Comparison of ENCODE assay signal across 1 cellular context in the genomic region with DNA sequence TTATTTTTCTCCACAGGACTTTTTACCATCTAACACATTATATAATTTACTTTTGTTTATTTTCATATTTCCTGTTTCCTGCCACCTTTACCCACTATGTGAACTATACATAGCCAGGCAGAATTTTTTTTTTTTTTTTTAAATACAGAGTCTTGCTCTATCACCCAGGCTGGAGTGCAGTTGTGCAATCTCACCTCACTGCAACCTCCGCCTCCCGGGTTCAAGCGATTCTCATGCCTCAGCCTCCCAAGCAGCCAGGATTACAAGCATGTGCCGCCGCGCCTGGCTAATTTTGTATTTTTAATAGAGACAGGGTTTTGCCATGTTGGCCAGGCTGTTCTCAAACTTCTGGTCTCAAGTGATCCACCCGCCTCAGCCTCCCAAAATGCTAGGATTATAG.
TF ChIP-seq lines count a peak whose summit lies in the region.

No MANE protein-coding gene starts in this region.

TF ChIP-seq in HepG2, 621 proteins besides CTCF, POLR2A, EP300 and RAD21 (continued from another document):
- TF ChIP-seq, protein P1, sequence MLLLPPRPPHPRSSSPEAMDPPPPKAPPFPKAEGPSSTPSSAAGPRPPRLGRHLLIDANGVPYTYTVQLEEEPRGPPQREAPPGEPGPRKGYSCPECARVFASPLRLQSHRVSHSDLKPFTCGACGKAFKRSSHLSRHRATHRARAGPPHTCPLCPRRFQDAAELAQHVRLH (CRISPR knock-in tag; IDR thresholded peaks at IDR 0.05; ENCODE audit: borderline replicate concordance, low read depth), result 0 out of 2 replicates have a peak, but pooled peaks have one; percentile 21
- peak; percentile 52; the same call in 1 of the 2 replicates for TF ChIP-seq RCOR2 (CRISPR knock-in tag; IDR thresholded peaks at IDR 0.05)
- 0 out of 4 replicates have a peak, but pooled peaks of 1 of the 2 experiments have one; percentile 17 for TF ChIP-seq KLF16 (CRISPR knock-in tag; IDR thresholded peaks at IDR 0.05)
